23 cellular contexts compared by ENCODE assay signal in the genomic region with DNA sequence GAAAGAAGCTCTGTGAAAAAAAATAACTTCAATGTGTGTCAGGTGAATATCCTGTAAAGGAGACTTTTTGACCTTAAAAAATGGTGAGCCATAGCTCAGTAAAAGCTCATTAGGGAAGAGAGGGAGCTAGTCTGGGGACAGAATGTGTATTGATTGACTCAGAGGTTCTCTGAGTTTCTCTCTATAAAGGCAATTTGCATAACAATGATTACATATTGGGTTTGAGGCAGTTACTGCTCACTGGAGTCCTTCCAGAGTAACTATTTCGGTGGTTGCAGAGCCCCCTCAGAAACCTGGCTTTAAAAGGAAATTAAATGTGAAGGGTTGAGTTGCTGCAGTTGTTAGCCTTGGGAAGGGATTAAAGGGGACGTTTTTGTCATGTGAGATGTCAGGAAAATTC.
DNase-seq lines count a peak whose midpoint lies in the region; ATAC-seq and TF ChIP-seq lines count a peak whose summit lies in the region.
"Had no signal": no experiment of that assay in that cellular context is flagged by ENCODE, and none has a peak within 500 bp of the region (broad histone marks: within the 10 kb centered on the region; RNA-seq: fewer than 3 reads in every experiment).

No MANE protein-coding gene starts in this region.

- H3K4me3 ChIP-seq in GM23338 (no peak overlapping the region), esophagus muscularis mucosa (no peak overlapping the region)
- H3K4me3 ChIP-seq: BLaER1 treated with 17β-estradiol and CSF1 and Interleukin-3, amounts not matched to agents 10 nM and 100 nM; GM12878; K562; MG63; SJSA1 had no signal

- H3K27ac Mint-ChIP-seq in GM23338 (peak overlapping the region; percentile 80; the same call in 1 of the 2 replicates), WTC11 (peak overlapping the region; percentile 96), nephron (peak overlapping the region; percentile 15 to 76 (median 28))
- H3K27ac Mint-ChIP-seq: CD4-positive, alpha-beta memory T cell had no signal

- no peaks in the 10 kb centered on the region for H3F3A ChIP-seq in GM23338 (replicated peaks; ENCODE audit: low read depth)

- peak overlapping the region; percentile 68 for H3K27ac ChIP-seq in GM23338 (ENCODE audit: low read depth)
- peak overlapping the region; percentile 48 to 88 (median 58) for H3K27ac ChIP-seq in esophagus muscularis mucosa (replicated peaks in 1 of 4)
- H3K27ac ChIP-seq: 22Rv1; BLaER1 treated with 17β-estradiol and CSF1 and Interleukin-3, amounts not matched to agents 10 nM and 100 nM; SJSA1 had no signal

- H3K9me3 ChIP-seq in esophagus muscularis mucosa = peaks cover 0 to 3% (median 0%) of the 10 kb centered on the region in 4 donors
- H3K9me3 ChIP-seq: MG63 had no signal

- WGBS in esophagus muscularis mucosa = 14% methylated on average over 2 of the region's 2 CpGs

- no peak for TF ChIP-seq EP300 in esophagus muscularis mucosa (IDR thresholded peaks at IDR 0.05)

- CTCF ChIA-PET in WTC11 (lab: Charles Lee) = interaction anchor here (1.4 kb wide), 1 partner anchor 11 kb away, joined by 5 read pairs; no protein-coding TSS in a partner anchor

- H3K79me2 ChIP-seq in GM23338 (replicated peaks; ENCODE audit: insufficient read depth) = peaks cover 67% of the 10 kb centered on the region

- TF ChIP-seq CTCF in GM23338 (conservative IDR thresholded peaks at IDR 0.05; ENCODE audit: low read depth in 2 of 2) (no peak), WTC11 (IDR thresholded peaks at IDR 0.05) (no peak), esophagus muscularis mucosa (IDR thresholded peaks at IDR 0.05) (no peak), nephron (IDR thresholded peaks at IDR 0.05; ENCODE audit: unreplicated experiment in 3 of 3) (no peak)

- intact Hi-C loops in esophagus muscularis mucosa (cut with DNase I) = no loop called here

- ATAC-seq in GM23338 (peak; percentile 72), WTC11 (peak; percentile 83), HG02763 (IDR thresholded peaks at IDR 0.05; ENCODE audit: unreplicated experiment) (no peak)
- ATAC-seq: GM12878, HCT116, HepG2, K562 had no signal

- POLR2A ChIA-PET in WTC11 (lab: Charles Lee) = interaction anchor here (1.1 kb wide), 1 partner anchor 12 kb away, joined by 3 read pairs; no protein-coding TSS in a partner anchor

- H3K27me3 Mint-ChIP-seq in GM23338 (ENCODE audit: insufficient read depth, low read depth, poor library complexity) (peaks cover 5% of the 10 kb centered on the region), WTC11 (ENCODE audit: low read depth) (no peaks in the 10 kb centered on the region), nephron (ENCODE audit: low read depth) (peaks cover 3% of the 10 kb centered on the region)
- H3K27me3 Mint-ChIP-seq: CD4-positive, alpha-beta memory T cell had no signal

- H3K4me3 Mint-ChIP-seq in GM23338 = no peak overlapping the region
- H3K4me3 Mint-ChIP-seq in WTC11 = no peak overlapping the region
- peak overlapping the region in 2 of 3 experiments; percentile 4 to 7 for H3K4me3 Mint-ChIP-seq in nephron
- H3K4me3 Mint-ChIP-seq: CD4-positive, alpha-beta memory T cell had no signal

- H3K36me3 Mint-ChIP-seq in GM23338 (ENCODE audit: low read depth) (peaks cover 72% of the 10 kb centered on the region), WTC11 (peaks cover 58% of the 10 kb centered on the region), nephron (ENCODE audit: low read depth) (peaks cover 8% of the 10 kb centered on the region)
- H3K36me3 Mint-ChIP-seq: CD4-positive, alpha-beta memory T cell had no signal

- H3K4me1 Mint-ChIP-seq in GM23338 (peaks cover 25% of the 10 kb centered on the region), WTC11 (peaks cover 46% of the 10 kb centered on the region), nephron (peaks cover 57% of the 10 kb centered on the region)
- H3K4me1 Mint-ChIP-seq: CD4-positive, alpha-beta memory T cell had no signal

- H3K9me2 ChIP-seq in GM23338 (ENCODE audit: insufficient read depth) = 0 out of 2 replicates have a peak, but pooled peaks cover 18% of the 10 kb centered on the region

- H3K9me3 Mint-ChIP-seq in GM23338 = peaks cover 47% of the 10 kb centered on the region
- peaks cover 38% of the 10 kb centered on the region for H3K9me3 Mint-ChIP-seq in WTC11
- H3K9me3 Mint-ChIP-seq in nephron = peaks cover 32% of the 10 kb centered on the region

- no peaks in the 10 kb centered on the region for H3K27me3 ChIP-seq in GM23338 (ENCODE audit: insufficient read depth)
- H3K27me3 ChIP-seq in esophagus muscularis mucosa = no peaks in the 10 kb centered on the region
- H3K27me3 ChIP-seq: BLaER1 treated with 17β-estradiol and CSF1 and Interleukin-3, amounts not matched to agents 10 nM and 100 nM; MG63; SJSA1 had no signal

- DNase-seq in GM23338 (ENCODE audit: low spot score) = peak; percentile 59
- no peak for DNase-seq in WTC11 (ENCODE audit: low spot score)
- DNase-seq in esophagus muscularis mucosa (ENCODE audit: extremely low spot score) = no peak
- no peak for DNase-seq in GOT3 (lab: John Stamatoyannopoulos, UW)
- no peak for DNase-seq in ureter (ENCODE audit: low spot score)
- no peak for DNase-seq in NCI-H187 treated with DMSO at 0.1 percent for 48 hours (lab: John Stamatoyannopoulos, UW)
- DNase-seq: ACHN; CD4-positive, alpha-beta memory T cell; DND-41; MG63; NCI-H1417; NCI-H187; NCI-H510A treated with DMSO at 0.1 percent for 48 hours; NCI-H82 had no signal

- peak overlapping the region; percentile 35; the same call in 1 of the 2 replicates for H3K4me2 ChIP-seq in GM23338
- H3K4me2 ChIP-seq: BLaER1 treated with 17β-estradiol and CSF1 and Interleukin-3, amounts not matched to agents 10 nM and 100 nM had no signal

- H3K4me1 ChIP-seq in GM23338 (ENCODE audit: insufficient read depth) (peaks cover 10% of the 10 kb centered on the region; the same call in 1 of the 2 replicates), esophagus muscularis mucosa (peaks cover 14 to 65% (median 50%) of the 10 kb centered on the region in 4 donors)
- H3K4me1 ChIP-seq: SJSA1 had no signal

- no peak overlapping the region for H2AFZ ChIP-seq in GM23338

- H3K36me3 ChIP-seq in GM23338 (ENCODE audit: insufficient read depth) (peaks cover 9% of the 10 kb centered on the region), esophagus muscularis mucosa (no peaks in the 10 kb centered on the region)
- H3K36me3 ChIP-seq: BLaER1 treated with 17β-estradiol and CSF1 and Interleukin-3, amounts not matched to agents 10 nM and 100 nM; MG63; SJSA1 had no signal

- no peak for TF ChIP-seq POLR2A in esophagus muscularis mucosa (IDR thresholded peaks at IDR 0.05; ENCODE audit: low read depth)

- H4K20me1 ChIP-seq in GM23338 (replicated peaks; ENCODE audit: insufficient read depth) = no peaks in the 10 kb centered on the region
- H4K20me1 ChIP-seq: BLaER1 treated with 17β-estradiol and CSF1 and Interleukin-3, amounts not matched to agents 10 nM and 100 nM had no signal

TF ChIP-seq in GM23338, 12 proteins besides CTCF, POLR2A, EP300 and RAD21 (continues in another document):
- TF ChIP-seq EZH2 (IDR thresholded peaks at IDR 0.05; ENCODE audit: low read depth, unreplicated experiment) = no peak
- TF ChIP-seq, protein P1, sequence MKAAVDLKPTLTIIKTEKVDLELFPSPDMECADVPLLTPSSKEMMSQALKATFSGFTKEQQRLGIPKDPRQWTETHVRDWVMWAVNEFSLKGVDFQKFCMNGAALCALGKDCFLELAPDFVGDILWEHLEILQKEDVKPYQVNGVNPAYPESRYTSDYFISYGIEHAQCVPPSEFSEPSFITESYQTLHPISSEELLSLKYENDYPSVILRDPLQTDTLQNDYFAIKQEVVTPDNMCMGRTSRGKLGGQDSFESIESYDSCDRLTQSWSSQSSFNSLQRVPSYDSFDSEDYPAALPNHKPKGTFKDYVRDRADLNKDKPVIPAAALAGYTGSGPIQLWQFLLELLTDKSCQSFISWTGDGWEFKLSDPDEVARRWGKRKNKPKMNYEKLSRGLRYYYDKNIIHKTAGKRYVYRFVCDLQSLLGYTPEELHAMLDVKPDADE (IDR thresholded peaks at IDR 0.05) = no peak

TF ChIP-seq in WTC11, 78 proteins besides CTCF, POLR2A, EP300 and RAD21:
- TF ChIP-seq, protein P2, sequence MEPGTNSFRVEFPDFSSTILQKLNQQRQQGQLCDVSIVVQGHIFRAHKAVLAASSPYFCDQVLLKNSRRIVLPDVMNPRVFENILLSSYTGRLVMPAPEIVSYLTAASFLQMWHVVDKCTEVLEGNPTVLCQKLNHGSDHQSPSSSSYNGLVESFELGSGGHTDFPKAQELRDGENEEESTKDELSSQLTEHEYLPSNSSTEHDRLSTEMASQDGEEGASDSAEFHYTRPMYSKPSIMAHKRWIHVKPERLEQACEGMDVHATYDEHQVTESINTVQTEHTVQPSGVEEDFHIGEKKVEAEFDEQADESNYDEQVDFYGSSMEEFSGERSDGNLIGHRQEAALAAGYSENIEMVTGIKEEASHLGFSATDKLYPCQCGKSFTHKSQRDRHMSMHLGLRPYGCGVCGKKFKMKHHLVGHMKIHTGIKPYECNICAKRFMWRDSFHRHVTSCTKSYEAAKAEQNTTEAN (CRISPR knock-in tag; IDR thresholded peaks at IDR 0.05) = no peak
- no peak for TF ChIP-seq NR2C2 (CRISPR knock-in tag; IDR thresholded peaks at IDR 0.05)
- TF ChIP-seq TP53 (CRISPR knock-in tag; IDR thresholded peaks at IDR 0.05) = no peak

Comparison
In these comparisons a context has a peak if more than half of its experiments do, and no peak if none do; other contexts are left out.
1. H3K27ac Mint-ChIP-seq: peak in every context shown above with its lines; median percentile 96 in WTC11; 80 in GM23338; 28 in nephron.
2. H3K4me3 Mint-ChIP-seq: peak in nephron (2 of 3); none in GM23338 (single experiment) and WTC11 (single experiment).